Comparison of ENCODE assay signal across 17 cellular contexts in the genomic region with DNA sequence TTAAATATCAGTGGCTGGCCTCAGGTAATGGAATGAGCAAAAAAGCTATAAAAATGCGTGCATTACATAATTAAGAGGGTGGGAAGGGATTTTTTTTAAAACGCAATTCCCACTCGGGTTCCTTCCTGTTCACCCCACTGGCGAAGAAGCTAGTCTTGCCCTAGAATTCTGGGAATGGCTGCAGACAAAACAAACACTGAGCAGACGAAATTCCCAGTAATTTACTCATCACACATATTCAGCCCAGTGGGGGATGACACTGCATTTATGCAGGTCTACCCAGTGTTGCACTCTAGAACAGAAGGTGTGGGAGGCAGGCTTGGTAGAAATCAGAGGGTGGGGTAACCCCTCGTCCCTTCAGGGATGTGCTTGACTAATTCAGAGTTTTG.
DNase-seq lines count a peak whose midpoint lies in the region; ATAC-seq and TF ChIP-seq lines count a peak whose summit lies in the region.
"Had no signal": no experiment of that assay in that cellular context is flagged by ENCODE, and none has a peak within 500 bp of the region (broad histone marks: within the 10 kb centered on the region; RNA-seq: fewer than 3 reads in every experiment).

No MANE protein-coding gene starts in this region.

- no peak overlapping the region for H3K4me3 ChIP-seq in AG10803 (ENCODE audit: low read length)
- H3K4me3 ChIP-seq in cardiac fibroblast (replicated peaks in 1 of 2; ENCODE audit: low read depth in 2 of 2, low read length in 2 of 2) = no peak overlapping the region
- H3K4me3 ChIP-seq: esophagus muscularis mucosa, suprapubic skin had no signal

- TF ChIP-seq CTCF in AG10803 (conservative IDR thresholded peaks at IDR 0.05; ENCODE audit: low read length) (no peak), cardiac fibroblast (IDR thresholded peaks at IDR 0.05; ENCODE audit: low read depth, low read length) (no peak)

- DNase-seq in AG10803 (ENCODE audit: low read depth) = peak; percentile 73
- DNase-seq in LHCN-M2 (ENCODE audit: low read depth) = peak; percentile 83
- peak; percentile 52 to 91 for DNase-seq in cardiac fibroblast (ENCODE audit: low read depth in 2 of 2)
- peak; percentile 69 for DNase-seq in myocyte (ENCODE audit: low read depth)
- DNase-seq in NCI-H1694 treated with DMSO at 0.1 percent for 48 hours (lab: John Stamatoyannopoulos, UW) = no peak
- DNase-seq in NCI-H1436 (lab: John Stamatoyannopoulos, UW) = no peak
- DNase-seq in activated CD4-positive, alpha-beta T cell treated with anti-CD3 and anti-CD28 coated beads for 4 hours = no peak
- DNase-seq: activated CD4-positive, alpha-beta T cell treated with anti-CD3 and anti-CD28 coated beads, Interleukin-2, amount 50 U/mL, for 4 hours; activated T-cell treated with anti-CD3 and anti-CD28 coated beads, Interleukin-2, amount 50 U/mL, for 72 hours; amygdala; C1 segment of cervical spinal cord; NCI-H187; NCI-H526 treated with DMSO at 0.1 percent for 48 hours; T1000 had no signal

- ATAC-seq in GM21529 (IDR thresholded peaks at IDR 0.05; ENCODE audit: unreplicated experiment) = no peak
- ATAC-seq: activated T-cell treated with anti-CD3 and anti-CD28 coated beads, Interleukin-2, amount 50 U/mL, for 72 hours had no signal

Comparison
In these comparisons a context has a peak if more than half of its experiments do, and no peak if none do; other contexts are left out.
1. DNase-seq: peak in AG10803 (single experiment), LHCN-M2 (single experiment), cardiac fibroblast (2 of 2) and myocyte (single experiment); none in NCI-H1694 treated with DMSO at 0.1 percent for 48 hours (single experiment), NCI-H1436 (single experiment) and activated CD4-positive, alpha-beta T cell treated with anti-CD3 and anti-CD28 coated beads for 4 hours (0 of 2).